ENCODE assay signal across 15 cellular contexts in genomic region chr12:116263844-116264243, GRCh38. TPM values are rescaled to one million over a fixed set of nuclear protein-coding genes. Genes with fewer than 3 reads are reported as not detected.
DNase-seq lines count a peak whose midpoint lies in the region; ATAC-seq and TF ChIP-seq lines count a peak whose summit lies in the region.
"Had no signal": no experiment of that assay in that cellular context is flagged by ENCODE, and none has a peak within 500 bp of the region (broad histone marks: within the 10 kb centered on the region; RNA-seq: fewer than 3 reads in every experiment).

No MANE protein-coding gene starts in this region.

- H3K36me3 Mint-ChIP-seq in osteocyte (ENCODE audit: unreplicated experiment) (no peaks in the 10 kb centered on the region), Caco-2 (ENCODE audit: insufficient read depth, unreplicated experiment) (no peaks in the 10 kb centered on the region)

- intact Hi-C loops in Caco-2 (cut with micrococcal nuclease; ENCODE audit: unreplicated experiment): no loop called here

- TF ChIP-seq EP300 in suprapubic skin (IDR thresholded peaks at IDR 0.05): no peak

- POLR2A ChIA-PET in Caco-2 (lab: Charles Lee): interaction anchor here (0.7 kb wide), 2 partner anchors 106 to 454 kb away, joined by 3 to 4 read pairs; no protein-coding TSS in a partner anchor

- no peak overlapping the region for H3K4me3 Mint-ChIP-seq in osteocyte (ENCODE audit: unreplicated experiment)
- no peak overlapping the region for H3K4me3 Mint-ChIP-seq in Caco-2 (ENCODE audit: unreplicated experiment)
- H3K4me3 Mint-ChIP-seq: stimulated activated naive CD8-positive, alpha-beta T cell treated with anti-CD3 and anti-CD28 coated beads, Interleukin-15, amount 100 ng/mL, for 72 hours had no signal

- no peaks in the 10 kb centered on the region for H3K9me3 Mint-ChIP-seq in osteocyte (ENCODE audit: unreplicated experiment)
- H3K9me3 Mint-ChIP-seq in Caco-2 (ENCODE audit: unreplicated experiment): no peaks in the 10 kb centered on the region
- H3K9me3 Mint-ChIP-seq: stimulated activated naive CD8-positive, alpha-beta T cell treated with anti-CD3 and anti-CD28 coated beads, Interleukin-15, amount 100 ng/mL, for 72 hours had no signal

- no TSS peak for BruUV-seq in Caco-2 (replicated peaks; lab: Mats Ljungman, UMichigan)

- TF ChIP-seq POLR2A in suprapubic skin (IDR thresholded peaks at IDR 0.05): no peak

- no peaks in the 10 kb centered on the region for H3K9me3 ChIP-seq in suprapubic skin
- H3K9me3 ChIP-seq in Caco-2: no peaks in the 10 kb centered on the region

- H3K4me1 Mint-ChIP-seq in osteocyte (ENCODE audit: unreplicated experiment): peaks cover 38% of the 10 kb centered on the region
- H3K4me1 Mint-ChIP-seq in Caco-2 (ENCODE audit: low read depth, unreplicated experiment): peaks cover 19% of the 10 kb centered on the region

- ATAC-seq in GM18868 (IDR thresholded peaks at IDR 0.05; ENCODE audit: unreplicated experiment): no peak
- ATAC-seq: HCT116; stimulated activated naive CD8-positive, alpha-beta T cell treated with anti-CD3 and anti-CD28 coated beads, Interleukin-15, amount 100 ng/mL, for 72 hours had no signal

- H3K27ac Mint-ChIP-seq in osteocyte (ENCODE audit: unreplicated experiment) (peak overlapping the region; percentile 60), Caco-2 (ENCODE audit: unreplicated experiment) (no peak overlapping the region)

- TF ChIP-seq CTCF in osteocyte (IDR thresholded peaks at IDR 0.05) (no peak), suprapubic skin (IDR thresholded peaks at IDR 0.05) (no peak), Caco-2 (IDR thresholded peaks at IDR 0.05; ENCODE audit: insufficient read depth in 1 of 2, low read depth in 1 of 2, low read length in 1 of 2, severe bottlenecking in 1 of 2, unreplicated experiment in 1 of 2) (no peak)

- H3K27me3 ChIP-seq in suprapubic skin (no peaks in the 10 kb centered on the region), Caco-2 (replicated peaks; ENCODE audit: control insufficient read depth, insufficient read depth, low read length) (no peaks in the 10 kb centered on the region)

- no peak overlapping the region for H3K4me3 ChIP-seq in suprapubic skin
- H3K4me3 ChIP-seq in Caco-2 (ENCODE audit: low read depth, low read length): no peak overlapping the region
- H3K4me3 ChIP-seq: skin epidermis had no signal

- no peak overlapping the region for H3K27ac ChIP-seq in suprapubic skin

- peak; percentile 51 to 61 for DNase-seq in NOMO-1 (lab: John Stamatoyannopoulos, UW; ENCODE audit: unreplicated experiment in 2 of 2)
- no peak for DNase-seq in NOMO-1 treated with dmso at 0.1 percent for 144 hours (lab: John Stamatoyannopoulos, UW; ENCODE audit: unreplicated experiment)
- peak; percentile 33 for DNase-seq in NCI-H226
- DNase-seq in cerebellar cortex (ENCODE audit: low spot score): peak; percentile 50
- DNase-seq in osteocyte (ENCODE audit: extremely low spot score, unreplicated experiment): no peak
- DNase-seq in suprapubic skin (ENCODE audit: low spot score in 2 of 2): no peak
- DNase-seq in Caco-2: no peak
- DNase-seq: activated CD4-positive, CD25-positive, alpha-beta regulatory T cell treated with anti-CD3 and anti-CD28 coated beads, Interleukin-2, amount 50 U/mL, for 72 hours; activated CD8-positive, alpha-beta memory T cell treated with anti-CD3 and anti-CD28 coated beads, Interleukin-2, amount 50 U/mL, for 4 hours; activated naive CD4-positive, alpha-beta T cell treated with anti-CD3 and anti-CD28 coated beads, Interleukin-2, amount 50 U/mL, for 16 hours; occipital lobe; stimulated activated naive CD8-positive, alpha-beta T cell treated with anti-CD3 and anti-CD28 coated beads, Interleukin-15, amount 100 ng/mL, for 72 hours had no signal

- H3K36me3 ChIP-seq in suprapubic skin (no peaks in the 10 kb centered on the region), Caco-2 (ENCODE audit: control insufficient read depth, insufficient read depth, low read length) (no peaks in the 10 kb centered on the region; the same call in 1 of the 2 replicates)

- CTCF ChIA-PET in Caco-2 (lab: Charles Lee): no interaction called here

- H3K27me3 Mint-ChIP-seq in osteocyte (ENCODE audit: unreplicated experiment) (no peaks in the 10 kb centered on the region), Caco-2 (ENCODE audit: insufficient read depth, unreplicated experiment) (no peaks in the 10 kb centered on the region)
- H3K27me3 Mint-ChIP-seq: stimulated activated naive CD8-positive, alpha-beta T cell treated with anti-CD3 and anti-CD28 coated beads, Interleukin-15, amount 100 ng/mL, for 72 hours had no signal

- 26% methylated on average over 2 of the region's 2 CpGs for WGBS in suprapubic skin

- H3K4me1 ChIP-seq in suprapubic skin (peaks cover 67% of the 10 kb centered on the region), Caco-2 (peaks cover 66% of the 10 kb centered on the region)

RNA-seq across cellular contexts. Expression of gene MED13L, which starts 13.6 kb away (rescaled TPM):
- total RNA-seq in osteocyte (229 and 234 TPM in 2 replicates), suprapubic skin (100 to 1,000 TPM; 173 to 418 (median 228) TPM), Caco-2 (2022) (160 and 168 TPM in 2 replicates)

Comparison
In these comparisons a context has a peak if more than half of its experiments do, and no peak if none do; other contexts are left out.
1. DNase-seq: peak in NOMO-1 (2 of 2), NCI-H226 (single experiment) and cerebellar cortex (single experiment); none in NOMO-1 treated with dmso at 0.1 percent for 144 hours (single experiment), osteocyte (single experiment), suprapubic skin (0 of 2) and Caco-2 (0 of 2).